8 cellular contexts compared by ENCODE assay signal in the genomic region with DNA sequence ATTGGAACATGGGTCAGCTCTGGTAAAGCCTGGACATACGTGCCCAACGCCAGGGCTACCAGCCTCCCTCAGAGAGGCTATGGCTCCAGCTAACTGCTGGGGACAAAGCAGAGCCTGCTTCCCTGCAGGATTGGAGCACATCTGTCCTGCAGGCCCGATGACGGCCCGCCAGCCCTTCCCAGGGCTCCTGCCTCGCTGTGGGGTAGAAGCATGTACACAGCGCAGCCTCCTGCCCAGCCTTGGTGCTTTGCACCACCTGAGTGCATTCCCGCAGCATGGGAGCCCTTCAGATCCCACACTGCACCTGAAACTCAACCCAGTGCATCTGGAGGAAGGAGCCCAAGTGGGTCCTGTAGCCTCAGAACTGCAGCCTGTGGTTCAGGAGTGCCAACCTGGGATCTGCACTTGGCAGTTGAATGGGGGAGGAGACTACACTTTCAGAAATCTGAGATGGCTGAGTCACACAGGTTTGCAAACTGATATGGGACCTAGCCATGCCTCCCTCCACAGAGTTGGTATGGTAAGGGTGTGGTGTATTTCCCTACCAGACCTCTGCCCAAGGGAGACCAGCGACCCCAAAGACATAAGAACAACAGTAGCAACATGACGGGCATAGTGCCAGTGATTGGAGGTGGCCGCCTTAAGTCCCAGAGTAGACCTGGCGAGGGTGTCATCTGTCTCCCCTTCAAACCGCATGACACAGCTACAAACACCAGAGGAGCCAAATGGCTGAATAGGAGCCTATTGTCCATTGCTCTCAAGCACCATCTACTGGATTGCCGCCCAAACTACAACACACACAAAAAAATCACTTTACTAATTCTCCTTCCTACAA.
DNase-seq lines count a peak whose midpoint lies in the region; ATAC-seq, FAIRE-seq and TF ChIP-seq lines count a peak whose summit lies in the region.

No MANE protein-coding gene starts in this region.

- no peak for TF ChIP-seq POLR2A in GM12878 (IDR thresholded peaks at IDR 0.05; ENCODE audit: low read depth, low read length)

- RAD21 ChIA-PET in GM12878 (lab: Charles Lee; ENCODE audit: unreplicated experiment), result interaction anchor here (1.2 to 1.5 kb wide), 2 partner anchors 100 to 613 kb away, joined by 3 to 4 read pairs; no protein-coding TSS in a partner anchor

- no peaks in the 10 kb centered on the region for H3K4me1 ChIP-seq in GM12878 (ENCODE audit: control insufficient read depth, insufficient read depth, low read length)
- no peaks in the 10 kb centered on the region for H3K4me1 ChIP-seq in lower lobe of right lung

- H3K79me2 ChIP-seq in GM12878 (ENCODE audit: control insufficient read depth, insufficient read depth, low read length), result no peaks in the 10 kb centered on the region

- H3K27me3 ChIP-seq in GM12878 (replicated peaks in 1 of 2; ENCODE audit: control insufficient read depth in 2 of 2, insufficient read depth in 2 of 2, low read length in 1 of 2) (no peaks in the 10 kb centered on the region), lower lobe of right lung (ENCODE audit: low read depth) (no peaks in the 10 kb centered on the region)

- in situ Hi-C loops in GM12878 (cut with MboI), result loop anchor here (5.0 kb wide), 1 partner anchor 100 kb away; no protein-coding TSS in a partner anchor

- H4K20me1 ChIP-seq in GM12878 (ENCODE audit: control insufficient read depth, insufficient read depth), result no peaks in the 10 kb centered on the region

- H3K4me2 ChIP-seq in GM12878 (ENCODE audit: control insufficient read depth, insufficient read depth), result no peak overlapping the region

- CTCF ChIA-PET in GM12878 (lab: Yijun Ruan, JAX), result interaction anchor here (0.6 to 2.8 kb wide), 8 partner anchors 9 to 1550 kb away, joined by 3 to 13 read pairs (median 4); no protein-coding TSS in a partner anchor

- POLR2A ChIA-PET in GM12878 (lab: Charles Lee), result no interaction called here

- H2AFZ ChIP-seq in GM12878 (ENCODE audit: control insufficient read depth, low read depth, low read length), result no peak overlapping the region

- ATAC-seq in HG03175 (IDR thresholded peaks at IDR 0.05; ENCODE audit: unreplicated experiment) (peak; percentile 77), GM12878 (peak; percentile 94), lower lobe of right lung (peak; percentile 45 to 62), GM21360 (IDR thresholded peaks at IDR 0.05; ENCODE audit: unreplicated experiment) (no peak)

- H3K4me3 ChIP-seq in GM12878 (no peak overlapping the region), lower lobe of right lung (no peak overlapping the region)

- FAIRE-seq in GM12878 (lab: Jason Lieb, UNC), result peak; percentile 79

- TF ChIP-seq CTCF in GM12878 (IDR thresholded peaks at IDR 0.05 in 2 of 3, conservative IDR thresholded peaks at IDR 0.05 in 1 of 3; ENCODE audit: control insufficient read depth in 2 of 3, extremely low read depth in 1 of 3, insufficient read depth in 1 of 3, low read depth in 3 of 3, low read length in 3 of 3) (peak; percentile 56 to 66 (median 61); a peak in 5 of 6 replicates), lower lobe of right lung (IDR thresholded peaks at IDR 0.05) (peak; percentile 22)

- no peaks in the 10 kb centered on the region for H3K36me3 ChIP-seq in GM12878 (ENCODE audit: control insufficient read depth in 2 of 2, insufficient read depth in 2 of 2, low read length in 1 of 2)
- H3K36me3 ChIP-seq in lower lobe of right lung, result no peaks in the 10 kb centered on the region

- SMC1A ChIA-PET in GM12878 (lab: Charles Lee; ENCODE audit: uncharacterized antibody, unreplicated experiment), result no interaction called here

- H3K9me3 ChIP-seq in GM12878 (replicated peaks; ENCODE audit: control insufficient read depth, insufficient read depth, low read length) (no peaks in the 10 kb centered on the region), lower lobe of right lung (no peaks in the 10 kb centered on the region)

- TF ChIP-seq EP300 in GM12878 (IDR thresholded peaks at IDR 0.05; ENCODE audit: borderline replicate concordance in 1 of 2, control insufficient read depth in 1 of 2, low read depth in 2 of 2, low read length in 2 of 2), result no peak

- H3K27ac ChIP-seq in GM12878 (ENCODE audit: control insufficient read depth, insufficient read depth), result no peak overlapping the region
- H3K27ac ChIP-seq in lower lobe of right lung, result no peak overlapping the region

- WGBS in GM12878 (ENCODE audit: insufficient coverage, insufficient replicate concordance, low lambda C conversion rate, missing lambda C conversion rate), result 26% methylated on average over 14 of the region's 14 CpGs

- intact Hi-C loops in GM12878 (cut with micrococcal nuclease; ENCODE audit: unreplicated experiment), result loop anchor here (1.0 kb wide), 1 partner anchor 101 kb away; no protein-coding TSS in a partner anchor
- intact Hi-C loops in lower lobe of right lung (cut with DNase I), result no loop called here

- DNase-seq in NCI-H510A (lab: John Stamatoyannopoulos, UW) (peak; percentile 12), NCI-H510A treated with DMSO at 0.1 percent for 48 hours (lab: John Stamatoyannopoulos, UW) (no peak), NCI-H2107 (lab: John Stamatoyannopoulos, UW) (peak; percentile 96), GM12878 (ENCODE audit: low read depth, low spot score) (peak; percentile 1), lower lobe of right lung (no peak)
- DNase-seq in stimulated activated CD4-positive, alpha-beta T cell treated with anti-CD3 and anti-CD28 coated beads, Interleukin-15, amount 100 ng/mL, for 24 hours, result no peak

- BruUV-seq in GM12878 (replicated peaks; lab: Mats Ljungman, UMichigan), result no TSS peak

- TF ChIP-seq RAD21 in GM12878 (IDR thresholded peaks at IDR 0.05; ENCODE audit: insufficient read depth, low read depth, low read length), result peak; percentile 59

- no peak overlapping the region for H3K9ac ChIP-seq in GM12878 (ENCODE audit: control insufficient read depth, insufficient read depth, low read length)

TF ChIP-seq in GM12878, 131 proteins besides CTCF, POLR2A, EP300 and RAD21:
- TF ChIP-seq SMC3 (IDR thresholded peaks at IDR 0.05; ENCODE audit: borderline replicate concordance, low read length), result peak; percentile 56
- peak; percentile 72 for TF ChIP-seq YY1 (IDR thresholded peaks at IDR 0.05; ENCODE audit: low read depth, low read length)
- TF ChIP-seq SUPT20H (IDR thresholded peaks at IDR 0.05; ENCODE audit: borderline replicate concordance, control insufficient read depth, low read depth, low read length), result no peak

Comparison
In these comparisons a context has a peak if more than half of its experiments do, and no peak if none do; other contexts are left out.
1. DNase-seq: peak in NCI-H510A (single experiment), NCI-H2107 (single experiment) and GM12878 (single experiment); none in NCI-H510A treated with DMSO at 0.1 percent for 48 hours (single experiment), lower lobe of right lung (single experiment) and stimulated activated CD4-positive, alpha-beta T cell treated with anti-CD3 and anti-CD28 coated beads, Interleukin-15, amount 100 ng/mL, for 24 hours (single experiment).